In the genomic region with DNA sequence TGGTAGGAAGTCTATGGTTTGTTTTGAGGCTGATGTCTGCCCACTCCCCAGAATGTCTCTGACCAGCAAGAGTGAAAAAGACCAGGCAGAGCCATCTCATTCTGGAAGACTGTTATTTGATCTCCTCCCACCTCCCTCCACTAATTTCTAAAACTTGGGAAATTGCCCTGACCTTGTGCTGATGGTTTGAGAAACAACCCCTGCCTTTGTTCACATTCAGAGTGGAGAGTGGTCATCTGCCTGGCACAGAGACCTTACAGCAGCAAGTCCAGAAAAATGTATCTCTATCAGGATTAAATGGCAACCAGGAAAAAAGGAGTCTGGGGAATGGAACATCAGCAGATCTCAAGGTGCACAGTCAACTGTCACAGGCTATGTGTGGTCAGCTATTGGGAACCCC, we compare ENCODE assay signal across 21 cellular contexts. TPM values are rescaled to one million over a fixed set of nuclear protein-coding genes. Genes with fewer than 3 reads are reported as not detected.
"Had no signal": no experiment of that assay in that cellular context is flagged by ENCODE, and none has a peak within 500 bp of the region (broad histone marks: within the 10 kb centered on the region; RNA-seq: fewer than 3 reads in every experiment).

No MANE protein-coding gene starts in this region.

- DNase-seq: activated CD4-positive, alpha-beta T cell treated with anti-CD3 and anti-CD28 coated beads, Interleukin-2, amount 50 U/mL, for 4 hours; activated effector memory CD4-positive, alpha-beta T cell treated with anti-CD3 and anti-CD28 coated beads, Interleukin-2, amount 50 U/mL, for 16 hours; activated T-cell treated with anti-CD3 and anti-CD28 coated beads, Interleukin-2, amount 50 U/mL, for 72 hours; effector memory CD4-positive, alpha-beta T cell; esophagus squamous epithelium; occipital lobe; stimulated activated naive CD8-positive, alpha-beta T cell treated with anti-CD3 and anti-CD28 coated beads, Interleukin-15, amount 100 ng/mL, for 72 hours; SW 1271; T-helper 2 cell had no signal

- H3K27me3 ChIP-seq: adrenal gland, cardiac muscle cell, esophagus squamous epithelium, hepatocyte, right atrium auricular region had no signal

- H3K4me3 ChIP-seq: adrenal gland, cardiac muscle cell, esophagus squamous epithelium, hepatocyte, lung, right atrium auricular region had no signal

- H3K36me3 ChIP-seq: adrenal gland, cardiac muscle cell, esophagus squamous epithelium, right atrium auricular region had no signal

RNA-seq across cellular contexts. Expression of gene SPATA12, which starts 25.7 kb away (rescaled TPM):
- total RNA-seq: activated CD8-positive, alpha-beta memory T cell treated with anti-CD3 and anti-CD28 coated beads for 36 hours; activated T-cell treated with anti-CD3 and anti-CD28 coated beads, Interleukin-2, amount 50 U/mL, for 72 hours; cardiac muscle cell; chondrocyte; fibroblast of villous mesenchyme; left lobe of liver; mesothelial cell of epicardium; occipital lobe; right atrium auricular region; skeletal muscle tissue; urinary bladder had no signal
